8 cellular contexts compared by ENCODE assay signal in the genomic region with DNA sequence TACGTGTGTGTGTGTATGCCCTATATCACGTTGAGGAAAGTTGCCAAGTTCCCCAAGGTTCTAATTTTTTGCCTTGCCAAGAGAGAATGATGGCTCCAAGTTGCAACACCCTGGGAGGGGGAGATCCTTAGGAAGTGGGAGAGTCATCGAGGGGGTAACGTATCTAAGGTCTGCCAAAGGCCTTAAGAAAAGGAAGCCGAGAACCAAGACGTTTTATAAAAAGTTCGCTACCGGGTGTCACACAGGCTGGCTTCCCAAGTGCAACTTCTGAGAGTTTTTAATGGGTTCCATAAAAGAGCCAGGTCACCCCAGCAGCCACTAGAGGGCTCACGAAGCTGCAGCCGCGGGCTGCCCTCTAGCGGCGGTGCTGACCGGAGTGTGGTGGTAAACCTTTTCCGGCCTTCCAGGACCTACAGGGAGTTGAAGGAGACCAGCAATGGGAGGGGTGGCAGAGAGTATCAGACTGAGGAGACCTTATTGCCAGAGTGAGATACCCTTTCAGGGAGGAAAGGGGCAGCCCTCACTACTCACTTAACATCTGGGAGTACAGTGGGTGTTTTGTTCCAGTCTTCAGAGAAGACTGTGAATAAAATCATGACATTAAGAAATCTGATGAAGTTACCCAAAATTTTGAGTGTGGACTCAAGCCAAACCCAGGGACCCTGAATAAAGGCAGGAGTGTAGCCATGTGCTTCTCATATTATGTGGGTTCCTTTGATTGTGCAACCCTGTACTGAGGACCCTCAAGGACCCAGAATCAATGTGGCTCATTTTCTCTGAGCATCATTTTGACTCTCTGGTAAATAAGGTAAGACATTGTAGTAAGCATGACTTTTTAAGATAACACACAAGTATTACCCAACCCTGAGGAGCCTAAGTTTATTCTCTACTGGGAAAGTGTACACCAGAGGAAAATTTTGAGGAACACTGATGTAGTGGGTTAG. TPM values are rescaled to one million over a fixed set of nuclear protein-coding genes. Genes with fewer than 3 reads are reported as not detected.
DNase-seq lines count a peak whose midpoint lies in the region; ATAC-seq and TF ChIP-seq lines count a peak whose summit lies in the region.

No MANE protein-coding gene starts in this region.

- peak overlapping the region; percentile 84 to 97 (median 90) for H3K4me3 Mint-ChIP-seq in CD4-positive, alpha-beta memory T cell
- peak overlapping the region; percentile 88 for H3K4me3 Mint-ChIP-seq in activated CD4-positive, alpha-beta T cell treated with anti-CD3 and anti-CD28 coated beads, Interleukin-2, amount 10 ng/mL, durations not matched to agents 7 days and 5 days

- H3K27me3 Mint-ChIP-seq in CD4-positive, alpha-beta memory T cell: peaks cover 0 to 2% of the 10 kb centered on the region in 2 donors
- peaks cover 3% of the 10 kb centered on the region for H3K27me3 Mint-ChIP-seq in activated CD4-positive, alpha-beta T cell treated with anti-CD3 and anti-CD28 coated beads, Interleukin-2, amount 10 ng/mL, durations not matched to agents 7 days and 5 days

- ATAC-seq in GM19395 (IDR thresholded peaks at IDR 0.05; ENCODE audit: unreplicated experiment) (peak; percentile 67), HG03521 (IDR thresholded peaks at IDR 0.05; ENCODE audit: unreplicated experiment) (peak; percentile 52), lower lobe of right lung (peak; percentile 85 to 94)

- H3K27ac ChIP-seq in CD4-positive, alpha-beta memory T cell (ENCODE audit: low read depth, low read length): peak overlapping the region; percentile 53
- H3K27ac ChIP-seq in lower lobe of right lung: peak overlapping the region; percentile 52

- H3K4me1 Mint-ChIP-seq in CD4-positive, alpha-beta memory T cell: peaks cover 22 to 39% (median 31%) of the 10 kb centered on the region in 4 donors
- peaks cover 30% of the 10 kb centered on the region for H3K4me1 Mint-ChIP-seq in activated CD4-positive, alpha-beta T cell treated with anti-CD3 and anti-CD28 coated beads, Interleukin-2, amount 10 ng/mL, durations not matched to agents 7 days and 5 days

- peaks cover 35% of the 10 kb centered on the region for H3K4me1 ChIP-seq in CD4-positive, alpha-beta memory T cell (ENCODE audit: insufficient read depth, low read length)
- H3K4me1 ChIP-seq in lower lobe of right lung: peaks cover 30% of the 10 kb centered on the region

- H3K36me3 Mint-ChIP-seq in CD4-positive, alpha-beta memory T cell: peaks cover 0 to 10% of the 10 kb centered on the region in 2 donors
- H3K36me3 Mint-ChIP-seq in activated CD4-positive, alpha-beta T cell treated with anti-CD3 and anti-CD28 coated beads, Interleukin-2, amount 10 ng/mL, durations not matched to agents 7 days and 5 days (ENCODE audit: low read depth): no peaks in the 10 kb centered on the region

- H3K27me3 ChIP-seq in CD4-positive, alpha-beta memory T cell (ENCODE audit: insufficient read depth, low read length): no peaks in the 10 kb centered on the region
- no peaks in the 10 kb centered on the region for H3K27me3 ChIP-seq in lower lobe of right lung (ENCODE audit: low read depth)

- H3K9me3 ChIP-seq in CD4-positive, alpha-beta memory T cell (ENCODE audit: control insufficient read depth in 1 of 2, low read length in 2 of 2): no peaks in the 10 kb centered on the region
- no peaks in the 10 kb centered on the region for H3K9me3 ChIP-seq in lower lobe of right lung

- no peaks in the 10 kb centered on the region for H3K36me3 ChIP-seq in CD4-positive, alpha-beta memory T cell (ENCODE audit: insufficient read depth, low read length)
- H3K36me3 ChIP-seq in lower lobe of right lung: no peaks in the 10 kb centered on the region

- peak; percentile 82 to 85 (median 84) for DNase-seq in CD4-positive, alpha-beta memory T cell
- peak; percentile 97 for DNase-seq in NCI-H69 (lab: John Stamatoyannopoulos, UW)
- DNase-seq in activated CD4-positive, alpha-beta T cell treated with anti-CD3 and anti-CD28 coated beads, Interleukin-2, amount 10 ng/mL, durations not matched to agents 7 days and 5 days: peak; percentile 89
- DNase-seq in dermis microvascular lymphatic vessel endothelial cell (ENCODE audit: low read depth in 2 of 2): peak; percentile 64 to 89
- DNase-seq in lower lobe of right lung: peak; percentile 93
- peak; percentile 78 to 85 (median 83) for DNase-seq in stimulated activated CD4-positive, alpha-beta T cell treated with anti-CD3 and anti-CD28 coated beads, TNF-alpha, amount 100 ng/mL, for 24 hours (ENCODE audit: low read depth in 3 of 3)

- H3K27ac Mint-ChIP-seq in CD4-positive, alpha-beta memory T cell: peak overlapping the region; percentile 88 to 97 (median 92)
- peak overlapping the region; percentile 96 for H3K27ac Mint-ChIP-seq in activated CD4-positive, alpha-beta T cell treated with anti-CD3 and anti-CD28 coated beads, Interleukin-2, amount 10 ng/mL, durations not matched to agents 7 days and 5 days

- POLR2A ChIA-PET in CD4-positive, alpha-beta memory T cell (lab: Charles Lee; ENCODE audit: partially characterized antibody): interaction anchor here (0.6 to 2.8 kb wide), 12 partner anchors 13 to 1049 kb away, joined by 3 to 23 read pairs (median 4); partner anchors contain the start of genes CCPG1, PIERCE2 and RSL24D1
- POLR2A ChIA-PET in activated CD4-positive, alpha-beta T cell treated with anti-CD3 and anti-CD28 coated beads, Interleukin-2, amount 10 ng/mL, durations not matched to agents 7 days and 5 days (lab: Charles Lee): no interaction called here

- H3K9me3 Mint-ChIP-seq in CD4-positive, alpha-beta memory T cell: no peaks in the 10 kb centered on the region
- no peaks in the 10 kb centered on the region for H3K9me3 Mint-ChIP-seq in activated CD4-positive, alpha-beta T cell treated with anti-CD3 and anti-CD28 coated beads, Interleukin-2, amount 10 ng/mL, durations not matched to agents 7 days and 5 days

- H3K4me3 ChIP-seq in CD4-positive, alpha-beta memory T cell (ENCODE audit: low read length in 2 of 2): peak overlapping the region; percentile 19 to 81
- H3K4me3 ChIP-seq in lower lobe of right lung: peak overlapping the region; percentile 42

- intact Hi-C loops in CD4-positive, alpha-beta memory T cell (cut with micrococcal nuclease): loop anchor here (1.0 to 10.0 kb wide), 11 partner anchors 54 to 1049 kb away; partner anchors contain the start of genes NEDD4, RSL24D1 and ZNF280D
- intact Hi-C loops in lower lobe of right lung (cut with DNase I): loop anchor here (10.0 kb wide), 1 partner anchor 179 kb away; no protein-coding TSS in a partner anchor

- peak; percentile 100 for TF ChIP-seq CTCF in lower lobe of right lung (IDR thresholded peaks at IDR 0.05)

- CTCF ChIA-PET in CD4-positive, alpha-beta memory T cell (lab: Charles Lee; ENCODE audit: partially characterized antibody): interaction anchor here (0.7 to 2.2 kb wide), 22 partner anchors 13 to 598 kb away, joined by 3 to 23 read pairs (median 4); partner anchors contain the start of gene NEDD4
- CTCF ChIA-PET in activated CD4-positive, alpha-beta T cell treated with anti-CD3 and anti-CD28 coated beads, Interleukin-2, amount 10 ng/mL, durations not matched to agents 7 days and 5 days (lab: Charles Lee): interaction anchor here (0.7 to 2.5 kb wide), 7 partner anchors 9 to 253 kb away, joined by 3 to 13 read pairs (median 4); no protein-coding TSS in a partner anchor

RNA-seq across cellular contexts. Expression of gene RFX7, which starts 2.5 kb away (rescaled TPM):
- 10 to 100 TPM; 35.0 to 37.5 TPM for total RNA-seq in CD4-positive, alpha-beta memory T cell
- polyA plus RNA-seq in CD4-positive, alpha-beta memory T cell: 1 to 10 TPM in 1 of 2 donors, under 1 TPM in 1; 0.30 to 4.4 TPM
- 10 to 100 TPM; 33.8 to 42.5 TPM for total RNA-seq in activated CD4-positive, alpha-beta T cell treated with anti-CD3 and anti-CD28 coated beads, Interleukin-2, amount 10 ng/mL, durations not matched to agents 7 days and 5 days
- 3.0 and 3.7 TPM in 2 replicates for total RNA-seq in dermis microvascular lymphatic vessel endothelial cell
- total RNA-seq in lower lobe of right lung: 17.2 TPM

Comparison
In these comparisons a context has a peak if more than half of its experiments do, and no peak if none do; other contexts are left out.
1. Peak in every context shown above with its lines: DNase-seq, ATAC-seq, H3K4me3 ChIP-seq and H3K27ac ChIP-seq.